ENCODE assay signal across 9 cellular contexts in the genomic region with DNA sequence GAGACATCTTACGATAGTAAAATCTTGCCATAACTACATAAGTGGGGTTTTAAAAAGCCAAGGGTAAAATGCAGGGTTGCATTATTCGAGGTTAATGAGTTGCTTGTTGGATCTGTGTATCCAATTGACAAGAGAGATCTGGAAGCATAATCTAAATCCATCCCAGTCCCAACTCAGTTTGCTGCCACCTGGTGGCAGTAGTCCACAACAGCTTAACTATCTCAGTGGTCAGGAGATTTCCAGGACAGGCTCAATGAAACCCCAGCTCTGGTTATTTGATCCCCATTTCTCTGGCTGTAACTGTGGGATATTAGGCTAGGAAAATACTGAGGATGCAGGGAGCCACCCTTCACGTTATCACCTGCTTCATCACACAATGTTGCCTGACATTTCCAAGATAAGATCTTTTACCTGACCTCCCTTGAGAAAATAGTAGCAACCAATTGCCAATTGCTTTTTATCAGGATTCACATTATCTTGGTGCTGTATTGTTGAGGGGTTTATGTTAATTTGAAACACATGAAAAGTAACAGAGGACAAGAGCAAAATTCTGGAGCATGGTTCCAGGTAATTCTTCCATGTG.
DNase-seq lines count a peak whose midpoint lies in the region; ATAC-seq and TF ChIP-seq lines count a peak whose summit lies in the region.
"Had no signal": no experiment of that assay in that cellular context is flagged by ENCODE, and none has a peak within 500 bp of the region (broad histone marks: within the 10 kb centered on the region; RNA-seq: fewer than 3 reads in every experiment).

No MANE protein-coding gene starts in this region.

- no peak for TF ChIP-seq EP300 in gastroesophageal sphincter (IDR thresholded peaks at IDR 0.05)

- peak; percentile 86 for TF ChIP-seq CTCF in A673 (conservative IDR thresholded peaks at IDR 0.05; ENCODE audit: low read depth, low read length)
- peak; percentile 76 for TF ChIP-seq CTCF in GM12875 (IDR thresholded peaks at IDR 0.05; ENCODE audit: borderline replicate concordance, insufficient read depth, low read depth, low read length)
- TF ChIP-seq CTCF in Peyer's patch (IDR thresholded peaks at IDR 0.05), result peak; percentile 62 to 79 (median 71)
- peak; percentile 58 to 81 (median 70) for TF ChIP-seq CTCF in gastroesophageal sphincter (IDR thresholded peaks at IDR 0.05)
- TF ChIP-seq CTCF in osteocyte (IDR thresholded peaks at IDR 0.05), result peak; percentile 85
- TF ChIP-seq CTCF in uterus (IDR thresholded peaks at IDR 0.05), result peak; percentile 51 to 65 (median 62)

- H3K9me3 ChIP-seq in A673 (ENCODE audit: low read depth, low read length, poor library complexity, severe bottlenecking) (no peaks in the 10 kb centered on the region), Peyer's patch (no peaks in the 10 kb centered on the region), gastroesophageal sphincter (no peaks in the 10 kb centered on the region), uterus (no peaks in the 10 kb centered on the region)

- H3K27me3 Mint-ChIP-seq in osteocyte (ENCODE audit: unreplicated experiment), result peaks cover 8% of the 10 kb centered on the region
- H3K27me3 Mint-ChIP-seq: stimulated activated naive CD8-positive, alpha-beta T cell treated with anti-CD3 and anti-CD28 coated beads, Interleukin-15, Interleukin-2, amounts not matched to agents 100 ng/mL and 50 ng/mL, for 24 hours had no signal

- WGBS in gastroesophageal sphincter (ENCODE audit: low coverage in 1 of 2), 2 donors, result 5 to 12% methylated on average over 3 of the region's 3 CpGs

- H3K4me1 Mint-ChIP-seq in osteocyte (ENCODE audit: unreplicated experiment), result peaks cover 9% of the 10 kb centered on the region

- CTCF ChIA-PET in A673 (lab: Charles Lee), result interaction anchor here (0.6 to 1.2 kb wide), 3 partner anchors 10 to 128 kb away, joined by 3 to 10 read pairs (median 4); no protein-coding TSS in a partner anchor

- no peaks in the 10 kb centered on the region for H3K36me3 Mint-ChIP-seq in osteocyte (ENCODE audit: unreplicated experiment)

- DNase-seq in A673 (ENCODE audit: low spot score), result peak; percentile 82
- peak; percentile 18 for DNase-seq in HS-5 (ENCODE audit: low read depth)
- DNase-seq in Peyer's patch, result peak; percentile 54 to 88 (median 57)
- peak; percentile 84 for DNase-seq in activated effector memory CD4-positive, alpha-beta T cell treated with anti-CD3 and anti-CD28 coated beads, Interleukin-2, amount 50 U/mL, for 16 hours
- no peak for DNase-seq in osteocyte (ENCODE audit: extremely low spot score, unreplicated experiment)
- DNase-seq in uterus, result peak; percentile 36 to 38

- peaks cover 8% of the 10 kb centered on the region for H3K4me1 ChIP-seq in A673 (ENCODE audit: insufficient read depth, low read length, poor library complexity, severe bottlenecking)
- H3K4me1 ChIP-seq in Peyer's patch, result no peaks in the 10 kb centered on the region
- no peaks in the 10 kb centered on the region for H3K4me1 ChIP-seq in gastroesophageal sphincter
- H3K4me1 ChIP-seq in uterus, result no peaks in the 10 kb centered on the region

- H3K36me3 ChIP-seq in A673 (ENCODE audit: insufficient read depth, low read length, poor library complexity, severe bottlenecking) (no peaks in the 10 kb centered on the region), Peyer's patch (no peaks in the 10 kb centered on the region), gastroesophageal sphincter (no peaks in the 10 kb centered on the region), uterus (no peaks in the 10 kb centered on the region)

- H3K4me3 ChIP-seq in A673 (ENCODE audit: low read depth, low read length, poor library complexity, severe bottlenecking) (no peak overlapping the region), GM12875 (ENCODE audit: low read depth, low read length) (no peak overlapping the region), Peyer's patch (no peak overlapping the region), gastroesophageal sphincter (no peak overlapping the region), uterus (no peak overlapping the region)

- no peak overlapping the region for H3K4me3 Mint-ChIP-seq in osteocyte (ENCODE audit: unreplicated experiment)
- H3K4me3 Mint-ChIP-seq: stimulated activated naive CD8-positive, alpha-beta T cell treated with anti-CD3 and anti-CD28 coated beads, Interleukin-15, Interleukin-2, amounts not matched to agents 100 ng/mL and 50 ng/mL, for 24 hours had no signal

- no peaks in the 10 kb centered on the region for H3K9me3 Mint-ChIP-seq in osteocyte (ENCODE audit: unreplicated experiment)
- H3K9me3 Mint-ChIP-seq: stimulated activated naive CD8-positive, alpha-beta T cell treated with anti-CD3 and anti-CD28 coated beads, Interleukin-15, Interleukin-2, amounts not matched to agents 100 ng/mL and 50 ng/mL, for 24 hours had no signal

- intact Hi-C loops in A673 (cut with micrococcal nuclease; ENCODE audit: unreplicated experiment), result loop anchor here (1.0 to 5.0 kb wide), 2 partner anchors 60 to 1095 kb away; no protein-coding TSS in a partner anchor
- intact Hi-C loops in uterus (cut with DNase I; ENCODE audit: low total_unique reads), result no loop called here

- no peak for TF ChIP-seq POLR2A in Peyer's patch (IDR thresholded peaks at IDR 0.05)
- TF ChIP-seq POLR2A in gastroesophageal sphincter (IDR thresholded peaks at IDR 0.05), result no peak
- TF ChIP-seq POLR2A in uterus (IDR thresholded peaks at IDR 0.05), result no peak

- POLR2A ChIA-PET in A673 (lab: Charles Lee; ENCODE audit: low non-redundant PET), result no interaction called here

- no peak overlapping the region for H3K27ac Mint-ChIP-seq in osteocyte (ENCODE audit: unreplicated experiment)
- H3K27ac Mint-ChIP-seq: stimulated activated naive CD8-positive, alpha-beta T cell treated with anti-CD3 and anti-CD28 coated beads, Interleukin-15, Interleukin-2, amounts not matched to agents 100 ng/mL and 50 ng/mL, for 24 hours had no signal

- no peak overlapping the region for H3K27ac ChIP-seq in A673 (ENCODE audit: low read depth, low read length, poor library complexity, severe bottlenecking)
- H3K27ac ChIP-seq in Peyer's patch, result no peak overlapping the region
- H3K27ac ChIP-seq in gastroesophageal sphincter, result no peak overlapping the region
- no peak overlapping the region for H3K27ac ChIP-seq in uterus

- no peaks in the 10 kb centered on the region for H3K27me3 ChIP-seq in A673 (replicated peaks; ENCODE audit: insufficient read depth, low read depth, low read length, poor library complexity)
- H3K27me3 ChIP-seq in Peyer's patch, result no peaks in the 10 kb centered on the region
- no peaks in the 10 kb centered on the region for H3K27me3 ChIP-seq in gastroesophageal sphincter
- H3K27me3 ChIP-seq in uterus, result no peaks in the 10 kb centered on the region

- no peak for ATAC-seq in gastroesophageal sphincter

- no TSS peak for BruUV-seq in A673 (replicated peaks; lab: Mats Ljungman, UMichigan)
